1 cellular context compared by ENCODE assay signal in the genomic region with DNA sequence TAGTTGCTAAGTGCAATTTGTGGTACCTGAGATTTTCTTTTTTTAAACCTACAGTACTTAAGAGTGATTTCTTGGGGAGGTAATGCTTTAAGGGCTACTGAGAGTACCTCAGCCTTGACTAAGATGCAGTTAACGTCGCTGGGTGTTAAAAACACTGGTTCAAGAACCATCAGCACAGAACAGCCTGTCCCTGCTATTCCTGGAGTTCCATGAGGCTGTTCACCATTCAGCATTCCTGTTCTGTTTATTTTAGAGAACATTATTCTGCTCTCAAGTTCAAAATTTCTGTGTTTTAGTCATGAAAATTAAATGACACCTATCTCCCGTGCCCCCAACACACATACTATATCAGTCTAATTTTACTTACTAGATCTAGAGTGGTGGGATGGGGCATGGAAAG.
TF ChIP-seq lines count a peak whose summit lies in the region.

No MANE protein-coding gene starts in this region.

TF ChIP-seq in GM12878, 131 proteins besides CTCF, POLR2A, EP300 and RAD21:
- TF ChIP-seq NRF1 (conservative IDR thresholded peaks at IDR 0.05; ENCODE audit: low read depth, low read length) (no peak), PAX8 (IDR thresholded peaks at IDR 0.05) (no peak), ESRRA (IDR thresholded peaks at IDR 0.05; ENCODE audit: low read length) (no peak), SREBF1 (IDR thresholded peaks at IDR 0.05; ENCODE audit: low read length) (no peak), JUND (IDR thresholded peaks at IDR 0.05; ENCODE audit: low read depth, low read length) (no peak)
